3 cellular contexts compared by ENCODE assay signal in genomic region chr6:148839044-148839443, GRCh38.
TF ChIP-seq lines count a peak whose summit lies in the region.

No MANE protein-coding gene starts in this region.

TF ChIP-seq in IMR-90, 13 proteins besides CTCF, POLR2A, EP300 and RAD21:
- no peak for TF ChIP-seq CHD1 (IDR thresholded peaks at IDR 0.05; ENCODE audit: low read depth, low read length)
- TF ChIP-seq MAFK (IDR thresholded peaks at IDR 0.05; ENCODE audit: low read depth, low read length) = peak; percentile 96

TF ChIP-seq in H1, 55 proteins besides CTCF, POLR2A, EP300 and RAD21:
- no peak for TF ChIP-seq TAF7 (optimal IDR thresholded peaks at IDR 0.05; ENCODE audit: borderline replicate concordance, low read depth, low read length)
- TF ChIP-seq MAFK (IDR thresholded peaks at IDR 0.05; ENCODE audit: low read depth, low read length) = peak; percentile 90

TF ChIP-seq in liver, 16 proteins besides CTCF, POLR2A, EP300 and RAD21:
- TF ChIP-seq YY1 (IDR thresholded peaks at IDR 0.05) = peak; percentile 42
- no peak for TF ChIP-seq EGR1 (IDR thresholded peaks at IDR 0.05; ENCODE audit: low read depth in 2 of 2)
- TF ChIP-seq RXRA (IDR thresholded peaks at IDR 0.05) = no peak
- TF ChIP-seq HNF4A (conservative IDR thresholded peaks at IDR 0.05) = peak in 1 of 2 donors; percentile 38
- TF ChIP-seq ATF3 (IDR thresholded peaks at IDR 0.05) = no peak
